ENCODE assay signal across 8 cellular contexts in the genomic region with DNA sequence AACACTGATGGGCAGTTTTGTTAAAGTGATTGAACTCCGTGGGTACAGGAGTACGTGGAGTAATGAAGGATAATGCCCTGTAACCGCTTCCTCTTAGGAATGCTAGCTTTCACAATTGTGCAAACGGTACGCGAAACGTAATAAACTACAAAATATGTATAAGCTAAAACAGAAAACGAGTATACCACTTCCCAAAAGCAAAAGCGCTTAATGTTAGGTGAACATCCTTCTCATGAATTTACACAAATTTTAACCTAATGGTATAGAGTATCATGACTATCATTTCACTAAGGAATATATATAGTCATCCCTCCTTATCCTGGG. TPM values are rescaled to one million over a fixed set of nuclear protein-coding genes. Genes with fewer than 3 reads are reported as not detected.
DNase-seq lines count a peak whose midpoint lies in the region; ATAC-seq and TF ChIP-seq lines count a peak whose summit lies in the region.

No MANE protein-coding gene starts in this region.

- no peak overlapping the region for H2AK5ac ChIP-seq in IMR-90 (ENCODE audit: low read depth, low read length)

- H3K27ac Mint-ChIP-seq in CD4-positive, alpha-beta memory T cell, result peak overlapping the region; percentile 93 to 99 (median 97)
- peak overlapping the region; percentile 62 for H3K27ac Mint-ChIP-seq in neural progenitor cell

- H3K4me3 Mint-ChIP-seq in CD4-positive, alpha-beta memory T cell, result peak overlapping the region; percentile 86 to 98 (median 93)
- H3K4me3 Mint-ChIP-seq in neural progenitor cell, result peak overlapping the region; percentile 93

- ATAC-seq in IMR-90 (ENCODE audit: low read depth) (peak; percentile 0; the same call in 1 of the 2 replicates), GM19351 (IDR thresholded peaks at IDR 0.05; ENCODE audit: unreplicated experiment) (no peak)

- no peaks in the 10 kb centered on the region for H4K20me1 ChIP-seq in IMR-90 (ENCODE audit: insufficient read depth, low read length)
- no peaks in the 10 kb centered on the region for H4K20me1 ChIP-seq in neural progenitor cell (ENCODE audit: low read depth)

- POLR2A ChIA-PET in CD4-positive, alpha-beta memory T cell (lab: Charles Lee; ENCODE audit: partially characterized antibody), result interaction anchor here (0.6 to 3.7 kb wide), 10 partner anchors 10 to 426 kb away, joined by 3 to 63 read pairs (median 5); partner anchors contain the start of genes ZNF33A and ZNF37A
- POLR2A ChIA-PET in IMR-90 (lab: Charles Lee; ENCODE audit: unreplicated experiment), result interaction anchor here (0.6 kb wide), 1 partner anchor 11 kb away, joined by 3 read pairs; no protein-coding TSS in a partner anchor

- H2AFZ ChIP-seq in IMR-90 (replicated peaks; ENCODE audit: low read length, poor library complexity) (peak overlapping the region; percentile 89), neural progenitor cell (replicated peaks) (peak overlapping the region; percentile 96)

- no peaks in the 10 kb centered on the region for H3K27me3 Mint-ChIP-seq in CD4-positive, alpha-beta memory T cell
- H3K27me3 Mint-ChIP-seq in neural progenitor cell (ENCODE audit: insufficient read depth, low read depth), result peaks cover 4% of the 10 kb centered on the region

- H3K4me3 ChIP-seq in CD4-positive, alpha-beta memory T cell (ENCODE audit: low read length in 2 of 2), result peak overlapping the region; percentile 10 to 85
- H3K4me3 ChIP-seq in IMR-90 (ENCODE audit: insufficient read depth, low read depth, low read length), result peak overlapping the region; percentile 77
- no peak overlapping the region for H3K4me3 ChIP-seq in neural progenitor cell

- H3K79me1 ChIP-seq in IMR-90 (ENCODE audit: low read depth in 1 of 2, low read length in 2 of 2), result peaks cover 4 to 6% of the 10 kb centered on the region in 2 experiments

- peaks cover 20 to 31% (median 25%) of the 10 kb centered on the region in 4 donors for H3K4me1 Mint-ChIP-seq in CD4-positive, alpha-beta memory T cell
- H3K4me1 Mint-ChIP-seq in neural progenitor cell, result peaks cover 4% of the 10 kb centered on the region

- peak overlapping the region; percentile 91 for H3K14ac ChIP-seq in IMR-90 (replicated peaks; ENCODE audit: low read depth, low read length)

- H3K23ac ChIP-seq in IMR-90 (ENCODE audit: low read depth, low read length), result peak overlapping the region; percentile 66; the same call in 1 of the 2 replicates

- peak overlapping the region; percentile 76; the same call in 1 of the 2 replicates for H3K56ac ChIP-seq in IMR-90 (ENCODE audit: extremely low read depth, insufficient read depth, low read length)

- H3K9ac ChIP-seq in IMR-90 (ENCODE audit: low read depth, low read length) (peak overlapping the region; percentile 75), neural progenitor cell (no peak overlapping the region)

- no peaks in the 10 kb centered on the region for H3K79me2 ChIP-seq in neural progenitor cell (ENCODE audit: low read depth)

- no peak overlapping the region for H2BK20ac ChIP-seq in IMR-90 (ENCODE audit: low read depth, low read length)

- dilution Hi-C loops in IMR-90 (cut with HindIII; ENCODE audit: low sequenced_read_pairs, unreplicated experiment), result no loop called here

- no peak overlapping the region for H2AK9ac ChIP-seq in IMR-90 (replicated peaks; ENCODE audit: low read depth, low read length, poor library complexity)

- H3K36me3 ChIP-seq in CD4-positive, alpha-beta memory T cell (ENCODE audit: insufficient read depth, low read length), result no peaks in the 10 kb centered on the region
- no peaks in the 10 kb centered on the region for H3K36me3 ChIP-seq in IMR-90 (ENCODE audit: control insufficient read depth, insufficient read depth, low read length)
- H3K36me3 ChIP-seq in neural progenitor cell, result no peaks in the 10 kb centered on the region

- H4K91ac ChIP-seq in IMR-90 (ENCODE audit: insufficient read depth, low read depth, low read length), result peak overlapping the region; percentile 73

- no peaks in the 10 kb centered on the region for H3K27me3 ChIP-seq in CD4-positive, alpha-beta memory T cell (ENCODE audit: insufficient read depth, low read length)
- H3K27me3 ChIP-seq in IMR-90 (ENCODE audit: control insufficient read depth, insufficient read depth, low read length) (no peaks in the 10 kb centered on the region), neural progenitor cell (no peaks in the 10 kb centered on the region)

- TF ChIP-seq POLR2A in IMR-90 (IDR thresholded peaks at IDR 0.05; ENCODE audit: low read depth, low read length), result no peak

- no peaks in the 10 kb centered on the region for H3K9me3 Mint-ChIP-seq in CD4-positive, alpha-beta memory T cell
- H3K9me3 Mint-ChIP-seq in neural progenitor cell, result peaks cover 19% of the 10 kb centered on the region

- peak overlapping the region; percentile 57; the same call in 1 of the 2 replicates for H2BK120ac ChIP-seq in IMR-90 (ENCODE audit: low read depth, low read length)

- peak overlapping the region; percentile 48; the same call in 1 of the 2 replicates for H3K18ac ChIP-seq in IMR-90 (ENCODE audit: low read depth, low read length)

- TF ChIP-seq RAD21 in IMR-90 (IDR thresholded peaks at IDR 0.05; ENCODE audit: low read length), result no peak

- intact Hi-C loops in CD4-positive, alpha-beta memory T cell (cut with micrococcal nuclease), result loop anchor here (1.0 to 10.0 kb wide), 5 partner anchors 33 to 425 kb away; partner anchors contain the start of genes ZNF248, ZNF33A and ZNF37A
- intact Hi-C loops in IMR-90 (cut with micrococcal nuclease), result loop anchor here (1.0 to 2.0 kb wide), 4 partner anchors 33 to 390 kb away; partner anchors contain the start of genes ZNF248, ZNF33A and ZNF37A

- CTCF ChIA-PET in CD4-positive, alpha-beta memory T cell (lab: Charles Lee; ENCODE audit: partially characterized antibody), result interaction anchor here (0.7 to 4.7 kb wide), 22 partner anchors 9 to 389 kb away, joined by 3 to 48 read pairs (median 4); partner anchors contain the start of genes ZNF33A and ZNF37A
- CTCF ChIA-PET in IMR-90 (lab: Yijun Ruan, JAX), result interaction anchor here (0.5 to 1.2 kb wide), 7 partner anchors 10 to 389 kb away, joined by 3 to 4 read pairs (median 3); partner anchors contain the start of gene ZNF37A

- H2BK5ac ChIP-seq in IMR-90 (ENCODE audit: low read depth, low read length, poor library complexity, severe bottlenecking), result peak overlapping the region; percentile 48

- no peak for DNase-seq in CD4-positive, alpha-beta memory T cell
- no peak for DNase-seq in IMR-90
- no peak for DNase-seq in neural progenitor cell (ENCODE audit: low spot score)
- DNase-seq in NCI-H526 treated with DMSO at 0.1 percent for 48 hours (lab: John Stamatoyannopoulos, UW), result no peak
- DNase-seq in RKO (ENCODE audit: low spot score), result no peak
- DNase-seq in NCI-H1417 (lab: John Stamatoyannopoulos, UW), result no peak

- TF ChIP-seq CTCF in IMR-90 (conservative IDR thresholded peaks at IDR 0.05; ENCODE audit: low read depth, low read length) (no peak), neural progenitor cell (IDR thresholded peaks at IDR 0.05) (no peak)

- peak overlapping the region; percentile 94 for H3K27ac ChIP-seq in CD4-positive, alpha-beta memory T cell (ENCODE audit: low read depth, low read length)
- peak overlapping the region; percentile 7; the same call in 1 of the 2 replicates for H3K27ac ChIP-seq in IMR-90 (ENCODE audit: insufficient read depth, low read length)
- peak overlapping the region; percentile 52 for H3K27ac ChIP-seq in cingulate gyrus (ENCODE audit: low read depth, low read length)
- no peak overlapping the region for H3K27ac ChIP-seq in neural progenitor cell

- in situ Hi-C loops in IMR-90 (cut with MboI; ENCODE audit: low sequenced_read_pairs), result loop anchor here (25.0 kb wide), 1 partner anchor 385 kb away; no protein-coding TSS in a partner anchor

- peaks cover 3 to 5% of the 10 kb centered on the region in 2 donors for H3K36me3 Mint-ChIP-seq in CD4-positive, alpha-beta memory T cell
- H3K36me3 Mint-ChIP-seq in neural progenitor cell, result peaks cover 8% of the 10 kb centered on the region

- no peaks in the 10 kb centered on the region for H3K9me1 ChIP-seq in IMR-90 (ENCODE audit: insufficient read depth, low read length)

- H3F3A ChIP-seq in neural progenitor cell (ENCODE audit: low read depth), result peaks cover 10% of the 10 kb centered on the region

- BruUV-seq in IMR-90 (replicated peaks; lab: Mats Ljungman, UMichigan), result no TSS peak

- H3K4me1 ChIP-seq in CD4-positive, alpha-beta memory T cell (ENCODE audit: insufficient read depth, low read length), result peaks cover 22% of the 10 kb centered on the region
- H3K4me1 ChIP-seq in IMR-90 (ENCODE audit: control insufficient read depth, insufficient read depth, low read length) (no peaks in the 10 kb centered on the region), neural progenitor cell (peaks cover 6% of the 10 kb centered on the region)

- peak overlapping the region; percentile 85 to 99; a peak in 3 of 4 replicates for H4K8ac ChIP-seq in IMR-90 (ENCODE audit: low read depth in 2 of 2, low read length in 2 of 2)

- no CpG with 5 or more reads among the region's 9 CpGs for WGBS in IMR-90 (ENCODE audit: extremely low coverage in 2 of 2, insufficient read length in 1 of 2), 2 experiments

- H3K4me2 ChIP-seq in IMR-90 (ENCODE audit: low read depth, low read length) (peak overlapping the region; percentile 79), neural progenitor cell (peak overlapping the region; percentile 54)

- peak overlapping the region; percentile 81; the same call in 1 of the 2 replicates for H3K4ac ChIP-seq in IMR-90 (ENCODE audit: low read depth, low read length)

- H3K9me3 ChIP-seq in CD4-positive, alpha-beta memory T cell (ENCODE audit: control insufficient read depth in 1 of 2, low read length in 2 of 2), result no peaks in the 10 kb centered on the region
- H3K9me3 ChIP-seq in IMR-90 (ENCODE audit: control insufficient read depth, insufficient read depth, low read length), result no peaks in the 10 kb centered on the region
- no peaks in the 10 kb centered on the region for H3K9me3 ChIP-seq in neural progenitor cell (ENCODE audit: low read depth)

- H4K5ac ChIP-seq in IMR-90 (ENCODE audit: low read depth, low read length), result peak overlapping the region; percentile 73; the same call in 1 of the 2 replicates

- H2BK15ac ChIP-seq in IMR-90 (ENCODE audit: low read depth, low read length), result peak overlapping the region; percentile 85; the same call in 2 of the 3 replicates

RNA-seq across cellular contexts. Expression of gene ZNF25, which starts 0.4 kb away (rescaled TPM):
- total RNA-seq in CD4-positive, alpha-beta memory T cell, result 10 to 100 TPM; 13.6 to 14.7 TPM
- 1 to 10 TPM; 6.1 to 6.6 TPM for polyA plus RNA-seq in CD4-positive, alpha-beta memory T cell
- total RNA-seq in IMR-90 (2012; rRNA removed) (9.5 and 12.2 TPM in 2 replicates), neural progenitor cell (ENCODE audit: low replicate concordance) (3.3 and 4.8 TPM in 2 replicates)
- polyA plus RNA-seq in IMR-90 (2012; rRNA removed), result 3.9 and 5.1 TPM in 2 replicates
- 0.77 and 1.1 TPM in 2 replicates for polyA plus RNA-seq in IMR-90 (2012; cell fraction: cytosol; rRNA removed)
- 1.1 and 13.3 TPM in 2 replicates for polyA plus RNA-seq in IMR-90 (2012; cell fraction: nucleus; rRNA removed; ENCODE audit: low replicate concordance)

RNA-seq across cellular contexts. Expression of gene ZNF33A, which starts 33.6 kb away (rescaled TPM):
- 10 to 100 TPM; 69.0 to 71.4 TPM for total RNA-seq in CD4-positive, alpha-beta memory T cell
- 10 to 100 TPM; 14.3 to 27.2 TPM for polyA plus RNA-seq in CD4-positive, alpha-beta memory T cell
- total RNA-seq in IMR-90 (2012; rRNA removed) (11.4 and 14.3 TPM in 2 replicates), neural progenitor cell (ENCODE audit: low replicate concordance) (46.8 and 65.5 TPM in 2 replicates)
- polyA plus RNA-seq in IMR-90 (2012; rRNA removed), result 3.9 and 5.6 TPM in 2 replicates
- polyA plus RNA-seq in IMR-90 (2012; cell fraction: cytosol; rRNA removed), result 1.1 and 1.7 TPM in 2 replicates
- polyA plus RNA-seq in IMR-90 (2012; cell fraction: nucleus; rRNA removed; ENCODE audit: low replicate concordance), result 1.6 and 14.8 TPM in 2 replicates
